ENCODE assay signal across 10 cellular contexts in the genomic region with DNA sequence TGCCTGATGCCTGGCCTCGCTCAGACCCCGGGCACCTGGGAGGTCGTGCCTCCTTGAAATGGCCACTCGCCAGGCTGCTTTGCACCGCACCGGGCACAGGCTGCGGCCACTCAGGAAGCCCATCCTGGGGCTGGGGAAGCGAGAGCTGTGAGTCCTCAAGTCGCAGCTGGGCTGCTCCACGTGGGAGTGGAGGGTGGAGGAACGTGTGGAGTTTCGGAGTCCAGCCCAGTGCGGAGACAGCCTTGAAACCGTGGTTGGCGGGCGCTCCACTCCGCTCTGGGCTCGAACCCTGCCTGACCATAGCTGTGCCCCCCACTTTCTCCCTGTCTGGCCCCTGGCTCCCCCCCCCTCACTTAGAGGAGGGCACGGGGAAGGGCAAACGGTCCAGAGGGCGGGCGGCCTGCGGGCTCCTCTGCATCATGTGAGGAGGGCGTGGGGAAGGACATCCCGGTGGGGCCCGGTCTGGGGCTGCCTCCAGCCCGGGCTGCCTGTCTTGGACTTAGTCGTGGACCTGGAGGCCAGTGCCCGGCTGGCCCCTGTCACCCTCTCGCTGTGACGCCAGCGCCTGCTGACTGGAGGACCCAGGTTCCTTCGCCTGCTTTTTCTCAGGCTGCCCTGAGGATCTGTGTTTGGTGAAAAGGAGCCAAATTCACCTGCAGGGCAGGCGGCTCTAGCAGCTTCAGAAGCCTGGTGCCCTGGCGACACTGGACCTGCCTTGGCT. TPM values are rescaled to one million over a fixed set of nuclear protein-coding genes. Genes with fewer than 3 reads are reported as not detected.
A peak's percentile ranks its signal among the peaks of the same experiment; 100 is the strongest.
DNase-seq lines count a peak whose midpoint lies in the region; ATAC-seq and TF ChIP-seq lines count a peak whose summit lies in the region.
"Had no signal": no experiment of that assay in that cellular context is flagged by ENCODE, and none has a peak within 500 bp of the region (broad histone marks: within the 10 kb centered on the region; RNA-seq: fewer than 3 reads in every experiment).

No MANE protein-coding gene starts in this region.

- 14 to 15% methylated on average over 33 to 35 of the region's 35 CpGs for WGBS in heart right ventricle, 2 donors
- 38 to 45% methylated on average over 35 of the region's 35 CpGs for WGBS in sigmoid colon, 2 donors

- peaks cover 21 to 45% (median 35%) of the 10 kb centered on the region in 9 donors for H3K4me1 ChIP-seq in heart right ventricle
- H3K4me1 ChIP-seq in sigmoid colon = peaks cover 0 to 50% (median 44%) of the 10 kb centered on the region in 4 donors

- peak overlapping the region; percentile 100 for H3K4me3 Mint-ChIP-seq in activated CD8-positive, alpha-beta T cell treated with anti-CD3 and anti-CD28 coated beads for 36 hours

- no peak for DNase-seq in activated CD8-positive, alpha-beta T cell treated with anti-CD3 and anti-CD28 coated beads for 36 hours
- DNase-seq in heart right ventricle (peak; percentile 35 to 42), sigmoid colon (no peak), NCI-H1092 treated with DMSO at 0.1 percent for 48 hours (lab: John Stamatoyannopoulos, UW) (no peak), HuH-7.5 (ENCODE audit: low spot score) (no peak)
- DNase-seq: HCEC 1CT had no signal

- H3K27me3 ChIP-seq in heart right ventricle (no peaks in the 10 kb centered on the region), sigmoid colon (no peaks in the 10 kb centered on the region)

- no peak for TF ChIP-seq EP300 in sigmoid colon (IDR thresholded peaks at IDR 0.05)

- H3K9me3 ChIP-seq in heart right ventricle (no peaks in the 10 kb centered on the region), sigmoid colon (no peaks in the 10 kb centered on the region)

- peaks cover 26% of the 10 kb centered on the region for H3K4me1 Mint-ChIP-seq in activated CD8-positive, alpha-beta T cell treated with anti-CD3 and anti-CD28 coated beads for 36 hours (ENCODE audit: low read depth)

- ATAC-seq in activated CD8-positive, alpha-beta T cell treated with anti-CD3 and anti-CD28 coated beads for 36 hours = no peak
- peak in 7 of 8 donors; percentile 13 to 60 (median 45) for ATAC-seq in heart right ventricle
- no peak for ATAC-seq in HG03460 (IDR thresholded peaks at IDR 0.05; ENCODE audit: unreplicated experiment)
- no peak for ATAC-seq in GM18858 (IDR thresholded peaks at IDR 0.05; ENCODE audit: unreplicated experiment)

- TF ChIP-seq POLR2A in sigmoid colon (IDR thresholded peaks at IDR 0.05) = no peak

- peaks cover 38% of the 10 kb centered on the region for H3K36me3 Mint-ChIP-seq in activated CD8-positive, alpha-beta T cell treated with anti-CD3 and anti-CD28 coated beads for 36 hours (ENCODE audit: low read depth)

- H3K27ac Mint-ChIP-seq in activated CD8-positive, alpha-beta T cell treated with anti-CD3 and anti-CD28 coated beads for 36 hours = peak overlapping the region; percentile 99

- intact Hi-C loops in activated CD8-positive, alpha-beta T cell treated with anti-CD3 and anti-CD28 coated beads for 36 hours (cut with micrococcal nuclease) = no loop called here
- intact Hi-C loops in heart right ventricle (cut with DNase I) (loop anchor here in 2 of 10 donors (5.0 to 10.0 kb wide), 3 partner anchors 40 to 100 kb away; a partner anchor contains a TSS), sigmoid colon (cut with DNase I) (loop anchor here (5.0 kb wide), 1 partner anchor 40 kb away; a partner anchor contains a TSS)

- peak overlapping the region; percentile 69 to 100 (median 84) for H3K27ac ChIP-seq in heart right ventricle
- peak overlapping the region; percentile 7 to 94 (median 90) for H3K27ac ChIP-seq in sigmoid colon

- POLR2A ChIA-PET in activated CD8-positive, alpha-beta T cell treated with anti-CD3 and anti-CD28 coated beads for 36 hours (lab: Charles Lee) = interaction anchor here (1.2 to 1.3 kb wide), 2 partner anchors 14 to 35 kb away, joined by 3 read pairs; no protein-coding TSS in a partner anchor

- H3K27me3 Mint-ChIP-seq in activated CD8-positive, alpha-beta T cell treated with anti-CD3 and anti-CD28 coated beads for 36 hours = no peaks in the 10 kb centered on the region

- H3K4me3 ChIP-seq in GM12875 (ENCODE audit: low read depth, low read length) = peak overlapping the region; percentile 69
- peak overlapping the region in 9 of 10 donors; percentile 77 to 99 (median 87) for H3K4me3 ChIP-seq in heart right ventricle
- peak overlapping the region; percentile 1 to 84 (median 73) for H3K4me3 ChIP-seq in sigmoid colon

- H3K9me3 Mint-ChIP-seq in activated CD8-positive, alpha-beta T cell treated with anti-CD3 and anti-CD28 coated beads for 36 hours = no peaks in the 10 kb centered on the region

- H3K36me3 ChIP-seq in heart right ventricle = peaks cover 0 to 50% (median 28%) of the 10 kb centered on the region in 9 donors
- peaks cover 26 to 43% (median 31%) of the 10 kb centered on the region in 4 donors for H3K36me3 ChIP-seq in sigmoid colon

- TF ChIP-seq CTCF in GM12875 (IDR thresholded peaks at IDR 0.05; ENCODE audit: borderline replicate concordance, insufficient read depth, low read depth, low read length) = no peak
- no peak for TF ChIP-seq CTCF in activated CD8-positive, alpha-beta T cell treated with anti-CD3 and anti-CD28 coated beads for 36 hours (IDR thresholded peaks at IDR 0.05)
- TF ChIP-seq CTCF in heart right ventricle (IDR thresholded peaks at IDR 0.05) = no peak
- no peak for TF ChIP-seq CTCF in sigmoid colon (IDR thresholded peaks at IDR 0.05)

- CTCF ChIA-PET in activated CD8-positive, alpha-beta T cell treated with anti-CD3 and anti-CD28 coated beads for 36 hours (lab: Charles Lee) = interaction anchor here (0.7 to 1.4 kb wide), 3 partner anchors 19 to 51 kb away, joined by 3 to 4 read pairs (median 3); no protein-coding TSS in a partner anchor

RNA-seq across cellular contexts. Expression of a gene that starts 2.5 kb away (rescaled TPM):
- total RNA-seq in activated CD8-positive, alpha-beta T cell treated with anti-CD3 and anti-CD28 coated beads for 36 hours = 100 to 1,000 TPM; 245 to 254 TPM
- 10 to 100 TPM; 70.6 to 99.8 (median 84.6) TPM for total RNA-seq in heart right ventricle
- polyA plus RNA-seq in heart right ventricle = 10 to 100 TPM; 63.1 to 76.4 TPM
- 10 to 100 TPM; 44.0 to 95.3 (median 61.5) TPM for total RNA-seq in sigmoid colon
- polyA plus RNA-seq in sigmoid colon = 10 to 100 TPM; 38.4 to 85.1 (median 45.3) TPM

RNA-seq across cellular contexts. Expression of a gene that starts 21.5 kb away (rescaled TPM):
- under 1 TPM; 0.27 to 0.68 TPM for total RNA-seq in activated CD8-positive, alpha-beta T cell treated with anti-CD3 and anti-CD28 coated beads for 36 hours
- total RNA-seq in heart right ventricle (1 to 10 TPM in 9 of 10 donors, under 1 TPM in 1; 0.37 to 3.8 (median 2.0) TPM), sigmoid colon (1 to 10 TPM in 3 of 4 donors, not detected in 1; 1.1 to 1.8 (median 1.6) TPM)
- polyA plus RNA-seq in heart right ventricle (1 to 10 TPM; 1.4 to 6.8 TPM), sigmoid colon (1 to 10 TPM in 2 of 3 donors, under 1 TPM in 1; 0.60 to 5.5 (median 1.8) TPM)

RNA-seq across cellular contexts. Expression of a gene that starts 39.8 kb away (rescaled TPM):
- 10 to 100 TPM; 54.7 to 57.4 TPM for total RNA-seq in activated CD8-positive, alpha-beta T cell treated with anti-CD3 and anti-CD28 coated beads for 36 hours
- total RNA-seq in heart right ventricle (10 to 100 TPM; 41.5 to 63.6 (median 56.0) TPM), sigmoid colon (100 to 1,000 TPM in 2 of 4 donors, 10 to 100 TPM in 2; 83.4 to 107 (median 98.3) TPM)
- polyA plus RNA-seq in heart right ventricle (10 to 100 TPM; 43.7 to 83.4 TPM), sigmoid colon (10 to 100 TPM; 59.0 to 69.1 (median 66.9) TPM)

RNA-seq across cellular contexts. Expression of a gene that starts 39.8 kb away (rescaled TPM):
- total RNA-seq in activated CD8-positive, alpha-beta T cell treated with anti-CD3 and anti-CD28 coated beads for 36 hours = 10 to 100 TPM; 17.3 to 19.2 TPM
- total RNA-seq in heart right ventricle (10 to 100 TPM; 24.8 to 43.4 (median 29.9) TPM), sigmoid colon (10 to 100 TPM; 42.1 to 60.1 (median 43.7) TPM)
- polyA plus RNA-seq in heart right ventricle (10 to 100 TPM; 44.5 to 56.3 TPM), sigmoid colon (10 to 100 TPM; 28.0 to 46.0 (median 30.6) TPM)

RNA-seq across cellular contexts. Expression of a gene that starts 56.0 kb away (rescaled TPM):
- total RNA-seq in activated CD8-positive, alpha-beta T cell treated with anti-CD3 and anti-CD28 coated beads for 36 hours = not detected
- total RNA-seq in heart right ventricle (under 1 TPM in 3 of 10 donors, not detected in 7; 0.28 to 0.44 (median 0.33) TPM), sigmoid colon (1 to 10 TPM in 1 of 4 donors, not detected in 3; 5.3 TPM)
- polyA plus RNA-seq in heart right ventricle (under 1 TPM; 0.12 to 0.51 TPM), sigmoid colon (1 to 10 TPM in 1 of 3 donors, under 1 TPM in 1, not detected in 1; 0.71 to 1.2 TPM)
- total RNA-seq: renal cortical epithelial cell had no signal

Comparison
In these comparisons a context has a peak if more than half of its experiments do, and no peak if none do; other contexts are left out.
1. ATAC-seq: peak in heart right ventricle (7 of 8); none in activated CD8-positive, alpha-beta T cell treated with anti-CD3 and anti-CD28 coated beads for 36 hours (single experiment), HG03460 (single experiment) and GM18858 (single experiment).
2. DNase-seq: peak in heart right ventricle (2 of 2); none in activated CD8-positive, alpha-beta T cell treated with anti-CD3 and anti-CD28 coated beads for 36 hours (single experiment), sigmoid colon (single experiment), NCI-H1092 treated with DMSO at 0.1 percent for 48 hours (single experiment) and HuH-7.5 (single experiment).
3. Peak in every context shown above with its lines, with median percentiles within 50 percentile points of each other: H3K4me3 ChIP-seq.